ENCODE assay signal across 9 cellular contexts in genomic region chr4:149443537-149443936, GRCh38.
"Had no signal": no experiment of that assay in that cellular context is flagged by ENCODE, and none has a peak within 500 bp of the region (broad histone marks: within the 10 kb centered on the region; RNA-seq: fewer than 3 reads in every experiment).

No MANE protein-coding gene starts in this region.

- H3K27ac ChIP-seq: GM23248 had no signal

- H2AFZ ChIP-seq: GM23248 had no signal

- FAIRE-seq: H54, HTR-8/SVneo had no signal

- H3K36me3 Mint-ChIP-seq: IgD-negative memory B cell had no signal

- H3K4me3 ChIP-seq: GM23248 had no signal

- DNase-seq: GM23248, GOT3, H9, HCEC 1CT, HFFc6, KBM-7 had no signal

- H3K9me3 Mint-ChIP-seq: H9, HFFc6, IgD-negative memory B cell had no signal

- H3K4me3 Mint-ChIP-seq: H9, HFFc6 had no signal

- H3K27ac Mint-ChIP-seq: H9, HFFc6, IgD-negative memory B cell had no signal

- H3K27me3 Mint-ChIP-seq: IgD-negative memory B cell had no signal

- H3K4me1 Mint-ChIP-seq: H9, IgD-negative memory B cell had no signal

- H3K9ac ChIP-seq: GM23248 had no signal
